Comparison of ENCODE assay signal across 12 cellular contexts in the genomic region with DNA sequence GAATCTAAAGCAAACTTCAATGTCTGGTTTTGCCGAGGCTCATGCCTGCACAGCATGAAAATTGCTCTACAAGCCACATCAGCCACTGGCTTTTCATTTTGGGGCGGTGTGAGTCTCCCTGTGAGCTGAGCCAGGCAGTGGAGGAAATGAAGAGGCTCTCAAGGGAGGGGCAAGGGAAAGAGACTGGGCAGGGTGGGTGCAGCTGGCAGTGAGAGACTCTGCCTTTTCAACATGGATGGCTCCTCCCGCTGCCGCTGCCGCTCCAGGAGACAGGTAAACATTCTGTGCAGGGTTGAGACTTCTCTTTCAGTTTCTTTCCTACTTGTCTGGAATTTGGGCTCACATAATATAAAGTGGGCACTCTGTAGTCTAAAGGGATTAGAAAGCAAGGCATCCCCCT. TPM values are rescaled to one million over a fixed set of nuclear protein-coding genes. Genes with fewer than 3 reads are reported as not detected.
DNase-seq lines count a peak whose midpoint lies in the region; ATAC-seq and TF ChIP-seq lines count a peak whose summit lies in the region.
"Had no signal": no experiment of that assay in that cellular context is flagged by ENCODE, and none has a peak within 500 bp of the region (broad histone marks: within the 10 kb centered on the region; RNA-seq: fewer than 3 reads in every experiment).

No MANE protein-coding gene starts in this region.

- ATAC-seq in activated naive CD4-positive, alpha-beta T cell treated with anti-CD3 and anti-CD28 coated beads, Interleukin-2, amount 50 U/mL, for 72 hours, result no peak
- ATAC-seq in GM18909 (IDR thresholded peaks at IDR 0.05; ENCODE audit: poor library complexity, unreplicated experiment), result no peak

- H3K27ac ChIP-seq in sigmoid colon, result no peak overlapping the region
- H3K27ac ChIP-seq: neural progenitor cell had no signal

- intact Hi-C loops in activated naive CD4-positive, alpha-beta T cell treated with anti-CD3 and anti-CD28 coated beads for 36 hours (cut with micrococcal nuclease), result no loop called here
- intact Hi-C loops in sigmoid colon (cut with DNase I), result no loop called here

- no peaks in the 10 kb centered on the region for H3K36me3 Mint-ChIP-seq in activated naive CD4-positive, alpha-beta T cell treated with anti-CD3 and anti-CD28 coated beads, Interleukin-2, amount 10 ng/mL, durations not matched to agents 7 days and 5 days
- no peaks in the 10 kb centered on the region for H3K36me3 Mint-ChIP-seq in activated naive CD4-positive, alpha-beta T cell treated with anti-CD3 and anti-CD28 coated beads, Interleukin-2, amount 50 U/mL, for 72 hours
- no peaks in the 10 kb centered on the region for H3K36me3 Mint-ChIP-seq in activated naive CD4-positive, alpha-beta T cell treated with anti-CD3 and anti-CD28 coated beads for 36 hours (ENCODE audit: low read depth)
- H3K36me3 Mint-ChIP-seq: neural progenitor cell had no signal

- H3K9ac ChIP-seq in endocrine pancreas (ENCODE audit: control insufficient read depth, insufficient read depth, low read length), result peak overlapping the region; percentile 2
- H3K9ac ChIP-seq: neural progenitor cell had no signal

- H3K4me3 ChIP-seq in endocrine pancreas (ENCODE audit: control insufficient read depth, insufficient read depth, low read length), result peak overlapping the region; percentile 20
- no peak overlapping the region for H3K4me3 ChIP-seq in sigmoid colon
- H3K4me3 ChIP-seq: neural progenitor cell had no signal

- H3K4me3 Mint-ChIP-seq in activated naive CD4-positive, alpha-beta T cell treated with anti-CD3 and anti-CD28 coated beads, Interleukin-2, amount 10 ng/mL, durations not matched to agents 7 days and 5 days, result peak overlapping the region; percentile 3
- no peak overlapping the region for H3K4me3 Mint-ChIP-seq in activated naive CD4-positive, alpha-beta T cell treated with anti-CD3 and anti-CD28 coated beads for 36 hours
- H3K4me3 Mint-ChIP-seq: neural progenitor cell had no signal

- H3K9me3 ChIP-seq in endocrine pancreas (ENCODE audit: control insufficient read depth, low read length) (no peaks in the 10 kb centered on the region), sigmoid colon (peaks cover 0 to 3% (median 0%) of the 10 kb centered on the region in 4 donors)

- H3K27me3 ChIP-seq in endocrine pancreas (ENCODE audit: control insufficient read depth, insufficient read depth, low read length) (no peaks in the 10 kb centered on the region), sigmoid colon (peaks cover 0 to 21% (median 0%) of the 10 kb centered on the region in 3 donors)
- H3K27me3 ChIP-seq: neural progenitor cell had no signal

- CTCF ChIA-PET in activated naive CD4-positive, alpha-beta T cell treated with anti-CD3 and anti-CD28 coated beads, Interleukin-2, amount 10 ng/mL, durations not matched to agents 7 days and 5 days (lab: Charles Lee), result interaction anchor here (0.6 to 2.1 kb wide), 5 partner anchors 12 to 1000 kb away, joined by 3 to 6 read pairs (median 5); no protein-coding TSS in a partner anchor
- CTCF ChIA-PET in activated naive CD4-positive, alpha-beta T cell treated with anti-CD3 and anti-CD28 coated beads for 36 hours (lab: Charles Lee), result interaction anchor here (0.6 to 7.6 kb wide), 4 partner anchors 58 to 406 kb away, joined by 3 to 177 read pairs (median 4); no protein-coding TSS in a partner anchor

- peaks cover 46% of the 10 kb centered on the region for H3K27me3 Mint-ChIP-seq in activated naive CD4-positive, alpha-beta T cell treated with anti-CD3 and anti-CD28 coated beads, Interleukin-2, amount 10 ng/mL, durations not matched to agents 7 days and 5 days
- H3K27me3 Mint-ChIP-seq in activated naive CD4-positive, alpha-beta T cell treated with anti-CD3 and anti-CD28 coated beads for 36 hours (ENCODE audit: low read depth), result peaks cover 14% of the 10 kb centered on the region

- H3K36me3 ChIP-seq in endocrine pancreas (ENCODE audit: control insufficient read depth, insufficient read depth, low read length), result no peaks in the 10 kb centered on the region
- H3K36me3 ChIP-seq in sigmoid colon, result no peaks in the 10 kb centered on the region
- H3K36me3 ChIP-seq: neural progenitor cell had no signal

- TF ChIP-seq CTCF in sigmoid colon (IDR thresholded peaks at IDR 0.05), result no peak

- no peak for TF ChIP-seq POLR2A in sigmoid colon (IDR thresholded peaks at IDR 0.05)

- H3K9me3 Mint-ChIP-seq in activated naive CD4-positive, alpha-beta T cell treated with anti-CD3 and anti-CD28 coated beads, Interleukin-2, amount 10 ng/mL, durations not matched to agents 7 days and 5 days, result no peaks in the 10 kb centered on the region
- no peaks in the 10 kb centered on the region for H3K9me3 Mint-ChIP-seq in activated naive CD4-positive, alpha-beta T cell treated with anti-CD3 and anti-CD28 coated beads, Interleukin-2, amount 50 U/mL, for 72 hours
- H3K9me3 Mint-ChIP-seq in activated naive CD4-positive, alpha-beta T cell treated with anti-CD3 and anti-CD28 coated beads for 36 hours, result no peaks in the 10 kb centered on the region

- H3K27ac Mint-ChIP-seq in activated naive CD4-positive, alpha-beta T cell treated with anti-CD3 and anti-CD28 coated beads, Interleukin-2, amount 10 ng/mL, durations not matched to agents 7 days and 5 days, result no peak overlapping the region
- no peak overlapping the region for H3K27ac Mint-ChIP-seq in activated naive CD4-positive, alpha-beta T cell treated with anti-CD3 and anti-CD28 coated beads, Interleukin-2, amount 50 U/mL, for 72 hours
- no peak overlapping the region for H3K27ac Mint-ChIP-seq in activated naive CD4-positive, alpha-beta T cell treated with anti-CD3 and anti-CD28 coated beads for 36 hours
- H3K27ac Mint-ChIP-seq: neural progenitor cell had no signal

- peaks cover 44% of the 10 kb centered on the region for H3K4me1 Mint-ChIP-seq in activated naive CD4-positive, alpha-beta T cell treated with anti-CD3 and anti-CD28 coated beads, Interleukin-2, amount 10 ng/mL, durations not matched to agents 7 days and 5 days
- peaks cover 18% of the 10 kb centered on the region for H3K4me1 Mint-ChIP-seq in activated naive CD4-positive, alpha-beta T cell treated with anti-CD3 and anti-CD28 coated beads for 36 hours (ENCODE audit: low read depth)

- no peaks in the 10 kb centered on the region for H3K4me1 ChIP-seq in endocrine pancreas (ENCODE audit: control insufficient read depth, insufficient read depth, low read length)
- no peaks in the 10 kb centered on the region for H3K4me1 ChIP-seq in sigmoid colon

- DNase-seq in activated naive CD4-positive, alpha-beta T cell treated with anti-CD3 and anti-CD28 coated beads, Interleukin-2, amount 10 ng/mL, durations not matched to agents 7 days and 5 days, result peak; percentile 34
- no peak for DNase-seq in activated naive CD4-positive, alpha-beta T cell treated with anti-CD3 and anti-CD28 coated beads, Interleukin-2, amount 50 U/mL, for 72 hours (ENCODE audit: low spot score in 2 of 2)
- DNase-seq in NCI-H2196 treated with DMSO at 0.1 percent for 48 hours (lab: John Stamatoyannopoulos, UW; ENCODE audit: unreplicated experiment) (peak; percentile 17), hippocampal formation (lab: John Stamatoyannopoulos, UW) (no peak), sigmoid colon (no peak)
- DNase-seq in activated naive CD4-positive, alpha-beta T cell treated with anti-CD3 and anti-CD28 coated beads for 36 hours, result no peak
- DNase-seq: amniotic stem cell; KG1; stimulated activated CD4-positive, alpha-beta T cell treated with anti-CD3 and anti-CD28 coated beads, Interleukin-4, amount 100 ng/mL, for 4 hours had no signal

- WGBS in sigmoid colon, 2 donors, result 11 to 19% methylated on average over 5 of the region's 5 CpGs

- no peak for TF ChIP-seq EP300 in sigmoid colon (IDR thresholded peaks at IDR 0.05)

RNA-seq across cellular contexts. Expression of gene CTSE, which starts 11.3 kb away (rescaled TPM):
- not detected for total RNA-seq in activated naive CD4-positive, alpha-beta T cell treated with anti-CD3 and anti-CD28 coated beads, Interleukin-2, amount 50 U/mL, for 72 hours
- total RNA-seq in activated naive CD4-positive, alpha-beta T cell treated with anti-CD3 and anti-CD28 coated beads for 36 hours, result not detected
- not detected for total RNA-seq in sigmoid colon
- polyA plus RNA-seq in sigmoid colon, result 1 to 10 TPM; 4.4 to 9.0 (median 8.6) TPM

RNA-seq across cellular contexts. Expression of gene RHEX, which starts 17.9 kb away (rescaled TPM):
- total RNA-seq in activated naive CD4-positive, alpha-beta T cell treated with anti-CD3 and anti-CD28 coated beads, Interleukin-2, amount 50 U/mL, for 72 hours, result not detected
- not detected for total RNA-seq in activated naive CD4-positive, alpha-beta T cell treated with anti-CD3 and anti-CD28 coated beads for 36 hours
- total RNA-seq in sigmoid colon, result 1 to 10 TPM in 1 of 4 donors, not detected in 3; 3.6 TPM
- 1 to 10 TPM in 1 of 3 donors, under 1 TPM in 1, not detected in 1; 0.54 to 2.4 TPM for polyA plus RNA-seq in sigmoid colon

RNA-seq across cellular contexts. Expression of gene RAB7B, which starts 31.8 kb away (rescaled TPM):
- not detected for total RNA-seq in activated naive CD4-positive, alpha-beta T cell treated with anti-CD3 and anti-CD28 coated beads, Interleukin-2, amount 50 U/mL, for 72 hours
- not detected for total RNA-seq in activated naive CD4-positive, alpha-beta T cell treated with anti-CD3 and anti-CD28 coated beads for 36 hours
- 1 to 10 TPM in 3 of 4 donors, under 1 TPM in 1; 0.27 to 5.3 (median 2.0) TPM for total RNA-seq in sigmoid colon
- 1 to 10 TPM in 2 of 3 donors, under 1 TPM in 1; 0.69 to 2.1 (median 1.2) TPM for polyA plus RNA-seq in sigmoid colon

Comparison
In these comparisons a context has a peak if more than half of its experiments do, and no peak if none do; other contexts are left out.
1. DNase-seq: peak in activated naive CD4-positive, alpha-beta T cell treated with anti-CD3 and anti-CD28 coated beads, Interleukin-2, amount 10 ng/mL, durations not matched to agents 7 days and 5 days (single experiment) and NCI-H2196 treated with DMSO at 0.1 percent for 48 hours (single experiment); none in activated naive CD4-positive, alpha-beta T cell treated with anti-CD3 and anti-CD28 coated beads, Interleukin-2, amount 50 U/mL, for 72 hours (0 of 2), hippocampal formation (0 of 2), activated naive CD4-positive, alpha-beta T cell treated with anti-CD3 and anti-CD28 coated beads for 36 hours (single experiment) and sigmoid colon (single experiment).